16 cellular contexts compared by ENCODE assay signal in the genomic region with DNA sequence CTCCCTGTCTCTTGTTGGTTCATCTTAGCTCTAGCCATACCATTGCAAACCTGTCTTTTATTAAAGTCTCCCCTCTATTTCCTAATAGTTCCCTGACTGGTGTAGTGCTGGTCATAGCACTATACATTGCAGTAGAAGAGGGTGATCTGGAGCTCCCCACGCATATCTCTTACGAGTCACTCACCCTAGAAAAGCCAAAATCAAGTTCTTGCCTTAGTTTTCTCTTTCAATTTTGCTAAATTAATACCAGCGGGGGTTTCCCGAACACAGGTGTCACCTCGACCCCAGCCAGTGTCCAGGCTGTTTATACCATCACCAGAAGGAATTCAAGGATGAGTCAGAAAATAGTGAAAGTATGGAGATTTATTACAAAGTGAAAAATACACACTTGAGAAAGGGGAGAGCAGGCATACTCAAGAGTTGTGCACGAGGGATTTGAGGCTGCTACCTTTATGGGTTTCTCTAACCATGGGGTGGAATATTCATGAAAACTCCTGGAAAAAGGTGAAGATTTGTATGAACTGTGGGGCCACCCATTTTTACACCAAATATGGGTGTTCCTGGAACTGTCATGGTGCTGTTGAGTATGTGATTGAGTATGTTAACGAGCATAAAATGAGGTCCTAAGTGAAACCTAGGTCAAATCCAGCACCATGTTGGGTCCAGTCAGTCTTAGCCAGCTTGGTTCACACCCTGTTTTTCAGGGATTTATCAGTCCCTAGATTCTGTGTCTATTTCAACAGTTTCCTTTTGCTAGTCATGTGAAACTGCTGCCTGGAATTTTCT. TPM values are rescaled to one million over a fixed set of nuclear protein-coding genes. Genes with fewer than 3 reads are reported as not detected.
DNase-seq lines count a peak whose midpoint lies in the region; ATAC-seq lines count a peak whose summit lies in the region.
"Had no signal": no experiment of that assay in that cellular context is flagged by ENCODE, and none has a peak within 500 bp of the region (broad histone marks: within the 10 kb centered on the region; RNA-seq: fewer than 3 reads in every experiment).

No MANE protein-coding gene starts in this region.

- no peaks in the 10 kb centered on the region for H3K79me1 ChIP-seq in mesenchymal stem cell (replicated peaks; ENCODE audit: low read length, poor library complexity, severe bottlenecking)

- no peak overlapping the region for H3K18ac ChIP-seq in mesenchymal stem cell (ENCODE audit: low read depth in 1 of 2, low read length in 2 of 2)

- H4K8ac ChIP-seq in mesenchymal stem cell (ENCODE audit: low read length): no peak overlapping the region

- H3K9ac ChIP-seq in mesenchymal stem cell (ENCODE audit: low read length): no peak overlapping the region

- H3K27ac ChIP-seq in mesenchymal stem cell (ENCODE audit: low read length, poor library complexity, severe bottlenecking): no peak overlapping the region
- H3K27ac ChIP-seq: 22Rv1 had no signal

- no peaks in the 10 kb centered on the region for H3K4me1 ChIP-seq in mesenchymal stem cell (ENCODE audit: control insufficient read depth, insufficient read depth, low read depth, low read length)

- no peak overlapping the region for H4K91ac ChIP-seq in mesenchymal stem cell (ENCODE audit: low read length)

- peak; percentile 61 to 62 for ATAC-seq in activated CD4-positive, CD25-positive, alpha-beta regulatory T cell treated with anti-CD3 and anti-CD28 coated beads, Interleukin-2, amount 50 U/mL, for 24 hours
- ATAC-seq: PC-3 had no signal

- no peak for DNase-seq in activated CD4-positive, CD25-positive, alpha-beta regulatory T cell treated with anti-CD3 and anti-CD28 coated beads, Interleukin-2, amount 50 U/mL, for 72 hours
- DNase-seq in stimulated activated CD4-positive, alpha-beta T cell treated with anti-CD3 and anti-CD28 coated beads, Interleukin-15, amount 100 ng/mL, for 24 hours: peak; percentile 55
- DNase-seq in stimulated activated CD4-positive, alpha-beta T cell treated with anti-CD3 and anti-CD28 coated beads, Interleukin-4, amount 100 ng/mL, for 1 hour: no peak
- peak; percentile 8 for DNase-seq in mesenchymal stem cell
- DNase-seq in germinal center (ENCODE audit: low spot score): no peak
- no peak for DNase-seq in NCI-H1417 (lab: John Stamatoyannopoulos, UW)
- DNase-seq in islet precursor cell: no peak
- DNase-seq: CD8-positive, alpha-beta memory T cell; NCI-H1048; NCI-H226; NCI-H526; NK-92 treated with Interleukin-12 subunit alpha and Interleukin-12 subunit beta, amount 100 ng/mL, for 24 hours; PC-3 had no signal

- no peak overlapping the region for H2AK5ac ChIP-seq in mesenchymal stem cell (ENCODE audit: low read length, severe bottlenecking)

- 61% methylated on average over 7 of the region's 7 CpGs for WGBS in mesenchymal stem cell

- no peak overlapping the region for H2BK5ac ChIP-seq in mesenchymal stem cell (ENCODE audit: low read depth, low read length, poor library complexity, severe bottlenecking)

- peaks cover 5 to 9% of the 10 kb centered on the region in 2 experiments for H3K27me3 ChIP-seq in mesenchymal stem cell (ENCODE audit: control insufficient read depth in 1 of 2, insufficient read depth in 1 of 2, low read length in 2 of 2)

- H3K4me3 ChIP-seq in mesenchymal stem cell (ENCODE audit: insufficient read depth in 1 of 2, low read depth in 1 of 2, low read length in 2 of 2): no peak overlapping the region

- H3K4me2 ChIP-seq in mesenchymal stem cell (ENCODE audit: low read length, poor library complexity, severe bottlenecking): no peak overlapping the region

- H3K23ac ChIP-seq in mesenchymal stem cell (ENCODE audit: low read length in 2 of 2): no peak overlapping the region

- H2BK15ac ChIP-seq in mesenchymal stem cell (ENCODE audit: low read depth, poor library complexity, severe bottlenecking): no peak overlapping the region

- no peak overlapping the region for H3K14ac ChIP-seq in mesenchymal stem cell (ENCODE audit: low read length in 2 of 2)

- H2BK12ac ChIP-seq in mesenchymal stem cell (ENCODE audit: low read length in 2 of 2): no peak overlapping the region

- H2AFZ ChIP-seq in mesenchymal stem cell (ENCODE audit: low read depth, low read length): no peak overlapping the region

- H3K4ac ChIP-seq in mesenchymal stem cell (ENCODE audit: low read depth in 1 of 2, low read length in 2 of 2): no peak overlapping the region

- no peak overlapping the region for H2BK120ac ChIP-seq in mesenchymal stem cell (ENCODE audit: low read depth, low read length)

- H3K36me3 ChIP-seq in mesenchymal stem cell (ENCODE audit: control insufficient read depth in 1 of 2, insufficient read depth in 2 of 2, low read depth in 1 of 2, low read length in 2 of 2): no peaks in the 10 kb centered on the region

- H3K9me3 ChIP-seq in mesenchymal stem cell (ENCODE audit: control insufficient read depth, low read length): no peaks in the 10 kb centered on the region

RNA-seq across cellular contexts. Expression of a gene that starts 20.2 kb away (rescaled TPM):
- not detected for polyA plus RNA-seq in mesenchymal stem cell (2013, experiment 1 of 2)
- 0.01 TPM for polyA plus RNA-seq in mesenchymal stem cell (2013, experiment 2 of 2)
- polyA plus RNA-seq: BJ; CD8-positive, alpha-beta memory T cell had no signal

Comparison
In these comparisons a context has a peak if more than half of its experiments do, and no peak if none do; other contexts are left out.
1. DNase-seq: peak in stimulated activated CD4-positive, alpha-beta T cell treated with anti-CD3 and anti-CD28 coated beads, Interleukin-15, amount 100 ng/mL, for 24 hours (single experiment) and mesenchymal stem cell (single experiment); none in activated CD4-positive, CD25-positive, alpha-beta regulatory T cell treated with anti-CD3 and anti-CD28 coated beads, Interleukin-2, amount 50 U/mL, for 72 hours (single experiment), stimulated activated CD4-positive, alpha-beta T cell treated with anti-CD3 and anti-CD28 coated beads, Interleukin-4, amount 100 ng/mL, for 1 hour (single experiment), germinal center (single experiment), NCI-H1417 (0 of 3) and islet precursor cell (single experiment).